In the genomic region with DNA sequence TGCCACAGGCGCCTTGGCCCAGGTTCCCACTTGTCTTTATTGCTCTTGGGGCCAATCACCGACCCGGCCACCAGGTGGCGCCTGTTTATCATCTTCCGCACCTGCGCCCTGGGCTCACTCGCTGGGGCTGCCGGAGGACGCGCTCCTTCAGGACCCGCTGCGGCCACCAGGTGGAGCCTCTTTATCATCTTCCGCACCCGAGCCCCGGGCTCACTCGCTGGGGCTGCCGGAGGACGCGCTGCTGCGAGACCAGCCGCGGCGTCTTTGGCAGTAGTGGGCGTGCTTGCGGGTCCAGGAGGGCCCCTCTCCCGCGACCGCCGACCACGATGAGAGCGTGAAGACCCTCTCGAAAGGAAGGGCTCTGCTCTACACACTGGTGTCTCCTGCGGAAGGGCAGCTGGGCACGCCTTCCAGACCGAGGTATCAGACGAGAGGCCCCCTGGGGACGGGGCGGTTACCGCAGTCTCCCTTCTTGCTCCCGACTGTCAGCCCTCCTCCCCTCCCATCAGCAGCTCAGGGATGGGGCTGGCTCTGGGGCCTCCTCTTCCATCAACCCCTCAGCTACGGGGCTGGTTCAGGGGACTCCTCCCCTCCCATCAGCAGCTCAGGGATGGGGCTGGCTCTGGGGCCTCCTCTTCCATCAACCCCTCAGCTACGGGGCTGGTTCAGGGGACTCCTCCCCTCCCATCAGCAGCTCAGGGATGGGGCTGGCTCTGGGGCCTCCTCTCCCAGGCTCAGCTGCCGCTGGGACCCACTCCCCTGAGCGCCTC, we compare ENCODE assay signal across 8 cellular contexts. TPM values are rescaled to one million over a fixed set of nuclear protein-coding genes. Genes with fewer than 3 reads are reported as not detected.
A peak's percentile ranks its signal among the peaks of the same experiment; 100 is the strongest.
DNase-seq lines count a peak whose midpoint lies in the region; ATAC-seq and TF ChIP-seq lines count a peak whose summit lies in the region.
"Not testable (repeated sequence)": the region's sequence is repeated elsewhere in the genome, so short reads cannot be mapped to it uniquely, and the experiment has no call there.

No MANE protein-coding gene starts in this region.

- H3K27ac ChIP-seq in A673 (ENCODE audit: low read depth, low read length, poor library complexity, severe bottlenecking): not testable (repeated sequence)

- H3K27me3 Mint-ChIP-seq in activated CD4-positive, alpha-beta T cell treated with anti-CD3 and anti-CD28 coated beads, Interleukin-2, amount 10 ng/mL, durations not matched to agents 24 days and 14 days: not testable (repeated sequence)

- peak; percentile 43 for TF ChIP-seq CTCF in A673 (conservative IDR thresholded peaks at IDR 0.05; ENCODE audit: low read depth, low read length)

- H3K9me3 Mint-ChIP-seq in activated CD4-positive, alpha-beta T cell treated with anti-CD3 and anti-CD28 coated beads, Interleukin-2, amount 10 ng/mL, durations not matched to agents 24 days and 14 days: not testable (repeated sequence)

- POLR2A ChIA-PET in A673 (lab: Charles Lee; ENCODE audit: low non-redundant PET): not testable (repeated sequence)

- H3K9me3 ChIP-seq in A673 (ENCODE audit: low read depth, low read length, poor library complexity, severe bottlenecking): peaks cover 12% of the 10 kb centered on the region

- CTCF ChIA-PET in A673 (lab: Charles Lee): not testable (repeated sequence)

- BruUV-seq in A673 (replicated peaks; lab: Mats Ljungman, UMichigan): not testable (repeated sequence)

- not testable (repeated sequence) for H3K36me3 Mint-ChIP-seq in activated CD4-positive, alpha-beta T cell treated with anti-CD3 and anti-CD28 coated beads, Interleukin-2, amount 10 ng/mL, durations not matched to agents 24 days and 14 days (ENCODE audit: low read depth)

- not testable (repeated sequence) for H3K36me3 ChIP-seq in A673 (ENCODE audit: insufficient read depth, low read length, poor library complexity, severe bottlenecking)

- intact Hi-C loops in A673 (cut with micrococcal nuclease; ENCODE audit: unreplicated experiment); activated CD4-positive, alpha-beta T cell treated with anti-CD3 and anti-CD28 coated beads, Interleukin-2, amount 10 ng/mL, durations not matched to agents 24 days and 14 days (cut with micrococcal nuclease): not testable (repeated sequence)

- peak; percentile 19 for DNase-seq in A673 (ENCODE audit: low spot score)
- DNase-seq in NCI-H2227 (lab: John Stamatoyannopoulos, UW; ENCODE audit: unreplicated experiment): peak; percentile 51
- DNase-seq in activated CD4-positive, alpha-beta T cell treated with anti-CD3 and anti-CD28 coated beads, Interleukin-2, amount 10 ng/mL, durations not matched to agents 24 days and 14 days: peak; percentile 97
- peak; percentile 80 for DNase-seq in central memory CD4-positive, alpha-beta T cell
- peak; percentile 71 for DNase-seq in islet precursor cell
- peak; percentile 93 for DNase-seq in stimulated activated CD4-positive, alpha-beta T cell treated with anti-CD3 and anti-CD28 coated beads, Interleukin-12 subunit alpha, Interleukin-12 subunit beta, amount 100 ng/mL, for 4 hours

- H3K4me1 Mint-ChIP-seq in activated CD4-positive, alpha-beta T cell treated with anti-CD3 and anti-CD28 coated beads, Interleukin-2, amount 10 ng/mL, durations not matched to agents 24 days and 14 days: not testable (repeated sequence)

- not testable (repeated sequence) for H3K27me3 ChIP-seq in A673 (replicated peaks; ENCODE audit: insufficient read depth, low read depth, low read length, poor library complexity)

- ATAC-seq in GM19023 (IDR thresholded peaks at IDR 0.05; ENCODE audit: unreplicated experiment) (peak; percentile 100), HG03045 (IDR thresholded peaks at IDR 0.05; ENCODE audit: unreplicated experiment) (peak; percentile 100)

- H3K4me3 ChIP-seq in A673 (ENCODE audit: low read depth, low read length, poor library complexity, severe bottlenecking): not testable (repeated sequence)

- H3K4me3 Mint-ChIP-seq in activated CD4-positive, alpha-beta T cell treated with anti-CD3 and anti-CD28 coated beads, Interleukin-2, amount 10 ng/mL, durations not matched to agents 24 days and 14 days: peak overlapping the region; percentile 88

- peak overlapping the region; percentile 39 for H3K27ac Mint-ChIP-seq in activated CD4-positive, alpha-beta T cell treated with anti-CD3 and anti-CD28 coated beads, Interleukin-2, amount 10 ng/mL, durations not matched to agents 24 days and 14 days

- not testable (repeated sequence) for H3K4me1 ChIP-seq in A673 (ENCODE audit: insufficient read depth, low read length, poor library complexity, severe bottlenecking)

RNA-seq across cellular contexts. Expression of a gene that starts 11.5 kb away (rescaled TPM):
- total RNA-seq in A673 (2021): not detected in 2 replicates
- total RNA-seq in activated CD4-positive, alpha-beta T cell treated with anti-CD3 and anti-CD28 coated beads, Interleukin-2, amount 10 ng/mL, durations not matched to agents 24 days and 14 days: not detected in 2 replicates

RNA-seq across cellular contexts. Expression of a gene that starts 12.5 kb away (rescaled TPM):
- not detected in 2 replicates for total RNA-seq in A673 (2021)
- total RNA-seq in activated CD4-positive, alpha-beta T cell treated with anti-CD3 and anti-CD28 coated beads, Interleukin-2, amount 10 ng/mL, durations not matched to agents 24 days and 14 days: not detected in 2 replicates

RNA-seq across cellular contexts. Expression of a gene that starts 17.1 kb away (rescaled TPM):
- total RNA-seq in A673 (2021): not detected in 2 replicates
- total RNA-seq in activated CD4-positive, alpha-beta T cell treated with anti-CD3 and anti-CD28 coated beads, Interleukin-2, amount 10 ng/mL, durations not matched to agents 24 days and 14 days: not detected in 2 replicates

RNA-seq across cellular contexts. Expression of a gene that starts 27.9 kb away (rescaled TPM):
- not detected in 2 replicates for total RNA-seq in A673 (2021)
- total RNA-seq in activated CD4-positive, alpha-beta T cell treated with anti-CD3 and anti-CD28 coated beads, Interleukin-2, amount 10 ng/mL, durations not matched to agents 24 days and 14 days: not detected in 2 replicates

RNA-seq across cellular contexts. Expression of a gene that starts 41.8 kb away (rescaled TPM):
- not detected in 2 replicates for total RNA-seq in A673 (2021)
- total RNA-seq in activated CD4-positive, alpha-beta T cell treated with anti-CD3 and anti-CD28 coated beads, Interleukin-2, amount 10 ng/mL, durations not matched to agents 24 days and 14 days: 0.21 TPM in 1 of 2 replicates, not detected in the other

Comparison
In these comparisons a context has a peak if more than half of its experiments do, and no peak if none do; other contexts are left out.
1. DNase-seq: peak in every context shown above with its lines; median percentile 97 in activated CD4-positive, alpha-beta T cell treated with anti-CD3 and anti-CD28 coated beads, Interleukin-2, amount 10 ng/mL, durations not matched to agents 24 days and 14 days; 93 in stimulated activated CD4-positive, alpha-beta T cell treated with anti-CD3 and anti-CD28 coated beads, Interleukin-12 subunit alpha, Interleukin-12 subunit beta, amount 100 ng/mL, for 4 hours; 80 in central memory CD4-positive, alpha-beta T cell; 71 in islet precursor cell; 51 in NCI-H2227; 19 in A673.